In the genomic region with DNA sequence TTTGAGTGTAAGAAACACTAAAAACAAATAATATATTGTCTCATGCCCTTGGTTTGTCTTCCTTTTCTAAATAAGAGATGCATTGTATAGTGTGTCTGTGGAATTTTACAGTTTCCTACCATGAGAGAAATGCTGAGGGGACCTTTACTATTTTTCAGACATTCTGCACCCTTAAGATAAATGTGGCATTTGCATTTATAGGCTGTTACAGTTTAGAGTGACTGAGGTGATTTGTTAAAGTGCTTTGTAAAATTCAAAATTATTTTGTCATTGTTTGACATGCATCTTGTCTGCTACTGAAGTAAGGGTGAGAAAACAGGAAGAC, we compare ENCODE assay signal across 31 cellular contexts.
"Had no signal": no experiment of that assay in that cellular context is flagged by ENCODE, and none has a peak within 500 bp of the region (broad histone marks: within the 10 kb centered on the region; RNA-seq: fewer than 3 reads in every experiment).

No MANE protein-coding gene starts in this region.

- DNase-seq: activated CD4-positive, alpha-beta memory T cell treated with anti-CD3 and anti-CD28 coated beads for 36 hours; activated CD4-positive, alpha-beta T cell treated with anti-CD3 and anti-CD28 coated beads for 36 hours; activated CD4-positive, alpha-beta T cell treated with anti-CD3 and anti-CD28 coated beads, Interleukin-2, amount 10 ng/mL, durations not matched to agents 24 days and 14 days; activated CD4-positive, CD25-positive, alpha-beta regulatory T cell; activated CD4-positive, CD25-positive, alpha-beta regulatory T cell treated with anti-CD3 and anti-CD28 coated beads, Interleukin-2, amount 50 U/mL, for 72 hours; activated CD8-positive, alpha-beta memory T cell treated with anti-CD3 and anti-CD28 coated beads, Interleukin-2, amount 10 ng/mL, durations not matched to agents 7 days and 5 days; activated CD8-positive, alpha-beta memory T cell treated with anti-CD3 and anti-CD28 coated beads, Interleukin-2, amount 50 U/mL, for 4 hours; activated CD8-positive, alpha-beta T cell treated with anti-CD3 and anti-CD28 coated beads, Interleukin-2, amount 10 ng/mL, durations not matched to agents 7 days and 5 days; activated effector memory CD4-positive, alpha-beta T cell treated with anti-CD3 and anti-CD28 coated beads, Interleukin-2, amount 50 U/mL, for 16 hours; activated naive CD4-positive, alpha-beta T cell treated with anti-CD3 and anti-CD28 coated beads for 36 hours; activated naive CD8-positive, alpha-beta T cell treated with anti-CD3 and anti-CD28 coated beads for 36 hours; activated naive CD8-positive, alpha-beta T cell treated with anti-CD3 and anti-CD28 coated beads, Interleukin-2, amount 50 U/mL, for 24 hours; activated T-cell treated with anti-CD3 and anti-CD28 coated beads, Interleukin-2, amount 50 U/mL, for 1 hour; activated T-cell treated with anti-CD3 and anti-CD28 coated beads, Interleukin-2, amount 50 U/mL, for 48 hours; adrenal gland; amygdala; aorta; body of pancreas; caudate nucleus; cortex of kidney; dermis blood vessel endothelial cell; effector CD8-positive, alpha-beta T cell; foreskin keratinocyte; gastrocnemius medialis; heart right ventricle; T-cell; T-helper 9 cell had no signal

- H3K27ac ChIP-seq: adrenal gland, body of pancreas, esophagus muscularis mucosa, foreskin keratinocyte, gastrocnemius medialis, heart right ventricle, hepatocyte had no signal

- H3K4me2 ChIP-seq: hepatocyte had no signal

- H3K36me3 ChIP-seq: adrenal gland, esophagus muscularis mucosa, gastrocnemius medialis, heart right ventricle had no signal

- H2AFZ ChIP-seq: hepatocyte had no signal

- H3K4me3 ChIP-seq: adrenal gland, body of pancreas, esophagus muscularis mucosa, gastrocnemius medialis, heart right ventricle, hepatocyte had no signal

- H3K4me1 ChIP-seq: adrenal gland, body of pancreas, esophagus muscularis mucosa, foreskin keratinocyte, gastrocnemius medialis, heart right ventricle had no signal

- H3K9me3 ChIP-seq: adrenal gland, body of pancreas, esophagus muscularis mucosa, gastrocnemius medialis had no signal

- H3K27me3 ChIP-seq: adrenal gland, body of pancreas, esophagus muscularis mucosa, foreskin keratinocyte, gastrocnemius medialis, heart right ventricle, hepatocyte had no signal

- H3K79me2 ChIP-seq: hepatocyte had no signal

- FAIRE-seq: colon, endometrium had no signal

- ATAC-seq: activated CD4-positive, alpha-beta T cell treated with anti-CD3 and anti-CD28 coated beads for 36 hours; activated CD8-positive, alpha-beta memory T cell treated with anti-CD3 and anti-CD28 coated beads, Interleukin-2, amount 10 ng/mL, durations not matched to agents 7 days and 5 days; activated CD8-positive, alpha-beta T cell treated with anti-CD3 and anti-CD28 coated beads, Interleukin-2, amount 10 ng/mL, durations not matched to agents 7 days and 5 days; activated naive CD8-positive, alpha-beta T cell treated with anti-CD3 and anti-CD28 coated beads, Interleukin-2, amount 50 U/mL, for 24 hours; body of pancreas; foreskin keratinocyte; gastrocnemius medialis; heart right ventricle; T-cell had no signal
